Comparison of ENCODE assay signal across 8 cellular contexts in genomic region chr11:102345923-102346322, GRCh38. TPM values are rescaled to one million over a fixed set of nuclear protein-coding genes. Genes with fewer than 3 reads are reported as not detected.
DNase-seq lines count a peak whose midpoint lies in the region; TF ChIP-seq lines count a peak whose summit lies in the region.

No MANE protein-coding gene starts in this region.

- no peaks in the 10 kb centered on the region for H3K27me3 Mint-ChIP-seq in T-helper 1 cell treated with Interleukin-12 subunit alpha and Interleukin-12 subunit beta and Interleukin-4 antibody, amounts not matched to agents 30 μg/mL and 1 μg/mL, for 36 hours (ENCODE audit: low read depth)
- no peaks in the 10 kb centered on the region for H3K27me3 Mint-ChIP-seq in neural crest cell (ENCODE audit: low read depth)

- peaks cover 23% of the 10 kb centered on the region for H3K36me3 Mint-ChIP-seq in T-helper 1 cell treated with Interleukin-12 subunit alpha and Interleukin-12 subunit beta and Interleukin-4 antibody, amounts not matched to agents 30 μg/mL and 1 μg/mL, for 36 hours (ENCODE audit: low read depth)
- no peaks in the 10 kb centered on the region for H3K36me3 Mint-ChIP-seq in neural crest cell (ENCODE audit: low read depth)

- H3K4me3 ChIP-seq in ectodermal cell (ENCODE audit: insufficient read depth, low read depth, low read length), result peak overlapping the region; percentile 88

- peaks cover 6% of the 10 kb centered on the region for H3K4me1 ChIP-seq in ectodermal cell (ENCODE audit: control insufficient read depth, insufficient read depth, low read length)

- peak overlapping the region; percentile 95 for H3K4me3 Mint-ChIP-seq in T-helper 1 cell treated with Interleukin-12 subunit alpha and Interleukin-12 subunit beta and Interleukin-4 antibody, amounts not matched to agents 30 μg/mL and 1 μg/mL, for 36 hours
- peak overlapping the region; percentile 91 for H3K4me3 Mint-ChIP-seq in neural crest cell

- H3K27ac ChIP-seq in ectodermal cell (ENCODE audit: insufficient read depth, low read depth, low read length, poor library complexity, severe bottlenecking), result no peak overlapping the region

- no peaks in the 10 kb centered on the region for H3K9me3 Mint-ChIP-seq in T-helper 1 cell treated with Interleukin-12 subunit alpha and Interleukin-12 subunit beta and Interleukin-4 antibody, amounts not matched to agents 30 μg/mL and 1 μg/mL, for 36 hours
- no peaks in the 10 kb centered on the region for H3K9me3 Mint-ChIP-seq in neural crest cell

- H3K27me3 ChIP-seq in ectodermal cell (ENCODE audit: control insufficient read depth, insufficient read depth, low read length, poor library complexity, severe bottlenecking), result no peaks in the 10 kb centered on the region

- peaks cover 7% of the 10 kb centered on the region for H3K36me3 ChIP-seq in ectodermal cell (ENCODE audit: control insufficient read depth, insufficient read depth, low read length)

- peaks cover 34% of the 10 kb centered on the region for H3K4me1 Mint-ChIP-seq in T-helper 1 cell treated with Interleukin-12 subunit alpha and Interleukin-12 subunit beta and Interleukin-4 antibody, amounts not matched to agents 30 μg/mL and 1 μg/mL, for 36 hours (ENCODE audit: low read depth)
- peaks cover 41% of the 10 kb centered on the region for H3K4me1 Mint-ChIP-seq in neural crest cell

- no peak for TF ChIP-seq CTCF in neural crest cell (conservative IDR thresholded peaks at IDR 0.05)

- intact Hi-C loops in posterior cingulate gyrus (cut with DNase I), result loop anchor here (5.0 kb wide), 2 partner anchors 54 to 106 kb away; partner anchors contain the start of gene TMEM123

- H3K9me3 ChIP-seq in ectodermal cell (ENCODE audit: control insufficient read depth, low read length), result no peaks in the 10 kb centered on the region

- 27 to 49% methylated on average over 6 to 7 of the region's 8 CpGs for WGBS in ectodermal cell, 2 experiments

- peak overlapping the region; percentile 98 for H3K27ac Mint-ChIP-seq in T-helper 1 cell treated with Interleukin-12 subunit alpha and Interleukin-12 subunit beta and Interleukin-4 antibody, amounts not matched to agents 30 μg/mL and 1 μg/mL, for 36 hours
- peak overlapping the region; percentile 83 for H3K27ac Mint-ChIP-seq in neural crest cell (ENCODE audit: unreplicated experiment)

- no peak for DNase-seq in T-helper 1 cell
- peak; percentile 97 for DNase-seq in RKO (ENCODE audit: low spot score)
- no peak for DNase-seq in neural crest cell (ENCODE audit: low read depth, low spot score)
- DNase-seq in posterior cingulate gyrus, result no peak
- DNase-seq in NCI-H1694 treated with DMSO at 0.1 percent for 48 hours (lab: John Stamatoyannopoulos, UW), result no peak
- no peak for DNase-seq in HuH-7.5 (ENCODE audit: low spot score)

RNA-seq across cellular contexts. Expression of gene BIRC2, which starts 1.1 kb away (rescaled TPM):
- 43.5 TPM for polyA plus RNA-seq in ectodermal cell (2013, experiment 1 of 4)
- polyA plus RNA-seq in ectodermal cell (2013, experiment 2 of 4), result 45.1 TPM
- 38.2 TPM for polyA plus RNA-seq in ectodermal cell (2013, experiment 3 of 4)
- 48.6 TPM for polyA plus RNA-seq in ectodermal cell (2013, experiment 4 of 4)
- 41.0 and 42.6 TPM in 2 replicates for total RNA-seq in neural crest cell

RNA-seq across cellular contexts. Expression of gene BIRC3, which starts 28.6 kb away (rescaled TPM):
- polyA plus RNA-seq in ectodermal cell (2013, experiment 1 of 4), result 0.39 TPM
- 0.43 TPM for polyA plus RNA-seq in ectodermal cell (2013, experiment 2 of 4)
- polyA plus RNA-seq in ectodermal cell (2013, experiment 3 of 4), result 0.11 TPM
- 0.28 TPM for polyA plus RNA-seq in ectodermal cell (2013, experiment 4 of 4)
- 0.16 and 0.33 TPM in 2 replicates for total RNA-seq in neural crest cell
